Comparison of ENCODE assay signal across 16 cellular contexts in the genomic region with DNA sequence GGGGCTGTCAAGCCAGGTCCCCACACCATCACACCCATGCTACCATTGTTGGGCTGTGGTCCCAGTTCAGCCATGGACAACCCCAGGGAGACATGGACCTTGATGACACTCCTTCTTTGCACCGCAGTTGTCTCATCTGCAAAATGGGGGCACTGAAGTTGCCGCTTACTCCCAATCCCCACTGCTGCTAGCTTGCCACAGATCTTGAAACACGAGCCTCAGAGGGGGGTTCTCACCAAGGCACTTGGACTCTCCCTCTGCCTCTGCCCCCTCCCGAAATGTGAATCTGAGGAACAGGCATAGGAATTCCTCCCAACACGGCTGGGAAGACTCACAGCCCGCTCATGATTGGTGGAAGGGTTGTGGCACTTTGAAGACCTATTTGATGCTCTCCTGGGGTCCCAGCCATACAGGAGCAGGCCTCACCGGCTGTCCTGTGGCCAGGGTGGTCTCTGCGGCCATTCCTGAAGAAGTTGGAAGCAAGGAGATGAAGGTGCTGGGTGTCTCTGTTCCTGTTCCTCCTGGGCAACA. TPM values are rescaled to one million over a fixed set of nuclear protein-coding genes. Genes with fewer than 3 reads are reported as not detected.
DNase-seq lines count a peak whose midpoint lies in the region; TF ChIP-seq lines count a peak whose summit lies in the region.
"Had no signal": no experiment of that assay in that cellular context is flagged by ENCODE, and none has a peak within 500 bp of the region (broad histone marks: within the 10 kb centered on the region; RNA-seq: fewer than 3 reads in every experiment).

No MANE protein-coding gene starts in this region.

- H4K20me1 ChIP-seq in osteoblast (ENCODE audit: insufficient read depth, low read length) = no peaks in the 10 kb centered on the region

- CTCF ChIA-PET in GM10248 (lab: Yijun Ruan, JAX) = interaction anchor here (0.9 to 4.2 kb wide), 21 partner anchors 7 to 204 kb away, joined by 3 to 23 read pairs (median 5); no protein-coding TSS in a partner anchor

- H2BK15ac ChIP-seq in neuronal stem cell (ENCODE audit: low read length) = no peak overlapping the region

- no peak overlapping the region for H4K91ac ChIP-seq in neuronal stem cell (ENCODE audit: low read depth, low read length, poor library complexity)

- no peaks in the 10 kb centered on the region for H3K79me1 ChIP-seq in neuronal stem cell (ENCODE audit: low read depth, low read length)

- H3K4me3 Mint-ChIP-seq in activated naive CD8-positive, alpha-beta T cell = no peak overlapping the region
- H3K4me3 Mint-ChIP-seq: brain; CD14-positive monocyte; T-helper 2 cell treated with Interferon-gamma antibody and Interleukin-4, amounts not matched to agents 5 μg/mL and 100 μg/mL, for 36 hours had no signal

- H3K18ac ChIP-seq in neuronal stem cell (ENCODE audit: low read length) = no peak overlapping the region

- TF ChIP-seq CTCF in GM10248 (IDR thresholded peaks at IDR 0.05; ENCODE audit: control extremely low read depth, extremely low read depth, low read depth, missing control alignments) (no peak), osteoblast (IDR thresholded peaks at IDR 0.05; ENCODE audit: extremely low read depth, low read depth, low read length) (no peak)

- H3K4me2 ChIP-seq in osteoblast (ENCODE audit: insufficient read depth, low read length) = no peak overlapping the region
- H3K4me2 ChIP-seq in neuronal stem cell (ENCODE audit: insufficient read depth, low read length, poor library complexity, severe bottlenecking) = no peak overlapping the region

- no peak overlapping the region for H3K23ac ChIP-seq in neuronal stem cell (ENCODE audit: low read depth, low read length, poor library complexity)

- DNase-seq in GM10248 (ENCODE audit: extremely low spot score) = peak; percentile 20
- peak; percentile 36 for DNase-seq in H7
- peak; percentile 73 for DNase-seq in osteoblast (ENCODE audit: insufficient read length, low spot score, missing footprints)
- DNase-seq in neuronal stem cell (ENCODE audit: low spot score) = no peak
- no peak for DNase-seq in iPS-NIHi11 (ENCODE audit: low spot score)
- no peak for DNase-seq in NCI-H2107 treated with DMSO at 0.1 percent for 48 hours (lab: John Stamatoyannopoulos, UW; ENCODE audit: unreplicated experiment)
- no peak for DNase-seq in NCI-H510A (lab: John Stamatoyannopoulos, UW)
- DNase-seq: NCI-H1436 treated with DMSO at 0.1 percent for 48 hours, NCI-H526 treated with DMSO at 0.1 percent for 48 hours had no signal

- H3K9ac ChIP-seq in neuronal stem cell (ENCODE audit: low read depth, low read length, poor library complexity) = no peak overlapping the region

- H3K36me3 ChIP-seq in H7 (replicated peaks; ENCODE audit: control insufficient read depth, insufficient read depth, low read length) (no peaks in the 10 kb centered on the region), osteoblast (ENCODE audit: insufficient read depth, low read length) (no peaks in the 10 kb centered on the region), neuronal stem cell (replicated peaks in 1 of 2; ENCODE audit: control insufficient read depth in 2 of 2, insufficient read depth in 2 of 2, low read length in 2 of 2) (no peaks in the 10 kb centered on the region)
- H3K36me3 ChIP-seq: gastroesophageal sphincter, thoracic aorta had no signal

- H3K27me3 ChIP-seq in H7 (ENCODE audit: control insufficient read depth, insufficient read depth, low read length) (no peaks in the 10 kb centered on the region), osteoblast (ENCODE audit: insufficient read depth, low read length) (no peaks in the 10 kb centered on the region), neuronal stem cell (ENCODE audit: control insufficient read depth in 3 of 3, insufficient read depth in 3 of 3, low read depth in 1 of 3, low read length in 3 of 3) (peaks cover 0 to 40% (median 0%) of the 10 kb centered on the region in 3 experiments)

- H3K9me3 ChIP-seq in osteoblast (ENCODE audit: low read depth, low read length) (no peaks in the 10 kb centered on the region), neuronal stem cell (replicated peaks in 1 of 2; ENCODE audit: control insufficient read depth in 2 of 2, insufficient read depth in 1 of 2, low read depth in 1 of 2, low read length in 2 of 2) (no peaks in the 10 kb centered on the region)
- H3K9me3 ChIP-seq: gastroesophageal sphincter, thoracic aorta had no signal

- no peak overlapping the region for H3K14ac ChIP-seq in neuronal stem cell (ENCODE audit: low read length)

- no peak overlapping the region for H3K4ac ChIP-seq in neuronal stem cell (ENCODE audit: low read length)

- H3K4me1 Mint-ChIP-seq in activated naive CD8-positive, alpha-beta T cell (ENCODE audit: low read depth) = peaks cover 37% of the 10 kb centered on the region
- H3K4me1 Mint-ChIP-seq: brain had no signal

- H3K27ac Mint-ChIP-seq in activated naive CD8-positive, alpha-beta T cell = peak overlapping the region; percentile 79
- H3K27ac Mint-ChIP-seq: brain had no signal

- H4K8ac ChIP-seq in neuronal stem cell (ENCODE audit: low read depth, low read length) = no peak overlapping the region

- no peak overlapping the region for H2BK120ac ChIP-seq in neuronal stem cell (ENCODE audit: low read depth, low read length)

- no peaks in the 10 kb centered on the region for H3K36me3 Mint-ChIP-seq in activated naive CD8-positive, alpha-beta T cell
- H3K36me3 Mint-ChIP-seq: brain had no signal

- no CpG with 5 or more reads among the region's 8 CpGs for whole genome bisulfite sequencing in neuronal stem cell (ENCODE audit: extremely low coverage in 2 of 2, insufficient read length in 2 of 2, insufficient replicate concordance in 1 of 2), 2 donors

- H2AK5ac ChIP-seq in neuronal stem cell (ENCODE audit: low read depth, low read length) = no peak overlapping the region

- H3K27ac ChIP-seq in osteoblast (ENCODE audit: low read depth, low read length) (no peak overlapping the region), neuronal stem cell (replicated peaks; ENCODE audit: low read length) (no peak overlapping the region)
- H3K27ac ChIP-seq: gastroesophageal sphincter, thoracic aorta had no signal

- no peak overlapping the region for H2BK12ac ChIP-seq in neuronal stem cell (ENCODE audit: low read length)

- H3K4me1 ChIP-seq in osteoblast (ENCODE audit: insufficient read depth, low read length) (no peaks in the 10 kb centered on the region), neuronal stem cell (ENCODE audit: control insufficient read depth in 2 of 2, insufficient read depth in 1 of 2, low read depth in 1 of 2, low read length in 2 of 2) (no peaks in the 10 kb centered on the region)
- H3K4me1 ChIP-seq: gastroesophageal sphincter had no signal

- no peaks in the 10 kb centered on the region for H3K79me2 ChIP-seq in osteoblast (ENCODE audit: insufficient read depth, low read length)

- H2AFZ ChIP-seq in osteoblast (ENCODE audit: low read length) (no peak overlapping the region), neuronal stem cell (ENCODE audit: low read length) (no peak overlapping the region)

- no peaks in the 10 kb centered on the region for H3K27me3 Mint-ChIP-seq in activated naive CD8-positive, alpha-beta T cell
- H3K27me3 Mint-ChIP-seq: brain had no signal

- no peaks in the 10 kb centered on the region for H3K9me3 Mint-ChIP-seq in activated naive CD8-positive, alpha-beta T cell (ENCODE audit: low read depth)
- H3K9me3 Mint-ChIP-seq: brain; T-helper 2 cell treated with Interferon-gamma antibody and Interleukin-4, amounts not matched to agents 5 μg/mL and 100 μg/mL, for 36 hours had no signal

- H3K4me3 ChIP-seq in H7 (ENCODE audit: insufficient read depth, low read depth, low read length) = no peak overlapping the region
- H3K4me3 ChIP-seq in osteoblast (ENCODE audit: insufficient read depth, low read length) = no peak overlapping the region
- H3K4me3 ChIP-seq in neuronal stem cell (ENCODE audit: low read length in 2 of 2) = no peak overlapping the region
- H3K4me3 ChIP-seq: gastroesophageal sphincter, thoracic aorta had no signal

- no peak overlapping the region for H2BK5ac ChIP-seq in neuronal stem cell (ENCODE audit: low read length)

- POLR2A ChIA-PET in GM10248 (lab: Yijun Ruan, JAX) = no interaction called here

RNA-seq across cellular contexts. Expression of a gene that starts 31.1 kb away (rescaled TPM):
- 1.3 and 3.5 TPM in 2 replicates for total RNA-seq in H7 (2014; rRNA removed; shearing (Covaris generic))
- 1.8 and 3.6 TPM in 2 replicates for total RNA-seq in osteoblast
- 0.15 TPM for polyA plus RNA-seq in neuronal stem cell (2013, experiment 1 of 2)
- 0.25 TPM for polyA plus RNA-seq in neuronal stem cell (2013, experiment 2 of 2)
- polyA plus RNA-seq: keratinocyte had no signal

Comparison
In these comparisons a context has a peak if more than half of its experiments do, and no peak if none do; other contexts are left out.
1. DNase-seq: peak in GM10248 (single experiment), H7 (single experiment) and osteoblast (single experiment); none in neuronal stem cell (single experiment), iPS-NIHi11 (single experiment), NCI-H2107 treated with DMSO at 0.1 percent for 48 hours (single experiment) and NCI-H510A (single experiment).